ENCODE assay signal across 16 cellular contexts in the genomic region with DNA sequence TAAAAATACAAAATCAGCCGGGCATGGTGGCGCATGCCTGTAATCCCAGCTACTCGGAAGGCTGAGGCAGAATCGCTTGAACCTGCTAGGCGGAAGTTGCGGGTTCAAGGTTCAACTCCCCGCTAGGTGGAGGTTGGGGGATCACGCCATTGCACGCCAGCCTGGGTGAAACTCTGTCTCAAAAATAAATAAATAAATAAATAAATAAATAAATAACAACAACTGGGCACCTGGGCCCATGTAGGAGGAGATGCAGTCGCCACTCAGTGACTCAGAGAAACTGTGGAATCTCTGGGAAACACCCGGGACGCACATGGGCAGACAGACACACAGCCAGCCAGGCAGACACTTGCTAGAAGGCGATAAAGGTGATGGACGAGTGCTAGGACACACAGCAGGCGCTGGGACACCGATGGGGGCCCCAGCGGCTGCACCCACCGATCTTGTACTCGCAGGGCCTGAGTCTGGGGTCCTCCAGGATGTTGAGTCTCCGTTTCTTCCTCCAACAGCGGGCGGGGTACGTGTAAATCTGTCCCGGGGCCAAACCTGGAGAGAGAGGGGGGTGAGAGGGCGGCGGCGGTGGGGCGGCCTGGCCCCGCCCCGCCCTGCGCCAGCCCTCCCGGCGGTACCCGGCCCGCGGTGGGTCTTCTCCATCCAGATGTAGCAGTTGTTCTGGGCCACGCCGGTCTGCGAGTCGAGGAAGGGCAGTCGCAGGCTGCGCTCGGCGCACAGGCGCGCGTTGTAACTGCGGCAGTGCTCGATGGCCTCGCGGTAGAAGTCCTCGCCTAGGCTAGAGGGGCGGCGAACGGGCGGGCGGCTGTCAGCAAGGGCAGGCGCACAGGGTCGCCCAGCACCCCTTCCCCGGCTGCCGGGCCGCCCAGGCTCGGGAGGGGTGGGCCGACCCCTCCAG. TPM values are rescaled to one million over a fixed set of nuclear protein-coding genes. Genes with fewer than 3 reads are reported as not detected.
"Had no signal": no experiment of that assay in that cellular context is flagged by ENCODE, and none has a peak within 500 bp of the region (broad histone marks: within the 10 kb centered on the region; RNA-seq: fewer than 3 reads in every experiment).

No MANE protein-coding gene starts in this region.

- H3K27ac Mint-ChIP-seq: activated CD4-positive, alpha-beta T cell treated with anti-CD3 and anti-CD28 coated beads, Interleukin-2, amount 10 ng/mL, durations not matched to agents 7 days and 5 days; activated naive CD4-positive, alpha-beta T cell treated with anti-CD3 and anti-CD28 coated beads, Interleukin-2, amount 10 ng/mL, durations not matched to agents 7 days and 5 days; activated T-helper 17 cell treated with anti-CD3 and anti-CD28 coated beads, Interleukin-2, amount 50 U/mL, for 72 hours; natural killer cell treated with Interleukin-12 subunit alpha and Interleukin-12 subunit beta and Interleukin-15 and Interleukin-18, amount 100 ng/mL, for 72 hours had no signal

- H3K4me3 Mint-ChIP-seq: activated CD4-positive, alpha-beta T cell treated with anti-CD3 and anti-CD28 coated beads, Interleukin-2, amount 10 ng/mL, durations not matched to agents 7 days and 5 days; activated naive CD4-positive, alpha-beta T cell treated with anti-CD3 and anti-CD28 coated beads, Interleukin-2, amount 10 ng/mL, durations not matched to agents 7 days and 5 days had no signal

- DNase-seq: activated CD4-positive, alpha-beta T cell treated with anti-CD3 and anti-CD28 coated beads, Interleukin-2, amount 10 ng/mL, durations not matched to agents 7 days and 5 days; activated CD4-positive, CD25-positive, alpha-beta regulatory T cell; activated CD8-positive, alpha-beta memory T cell treated with anti-CD3 and anti-CD28 coated beads for 24 hours; activated naive CD4-positive, alpha-beta T cell treated with anti-CD3 and anti-CD28 coated beads, Interleukin-2, amount 10 ng/mL, durations not matched to agents 7 days and 5 days; activated T-cell treated with anti-CD3 and anti-CD28 coated beads for 4 hours; central memory CD4-positive, alpha-beta T cell; cortex of kidney; effector CD8-positive, alpha-beta T cell; left cardiac atrium; tibial artery had no signal

- H3K27ac ChIP-seq: hepatocyte, parathyroid adenoma, skin epidermis, tibial artery had no signal

- H3K4me1 ChIP-seq: parathyroid adenoma had no signal

- H3K79me2 ChIP-seq: hepatocyte, parathyroid adenoma had no signal

- ATAC-seq: activated T-helper 17 cell treated with anti-CD3 and anti-CD28 coated beads, Interleukin-2, amount 50 U/mL, for 72 hours; left cardiac atrium; natural killer cell treated with Interleukin-12 subunit alpha and Interleukin-12 subunit beta and Interleukin-15 and Interleukin-18, amount 100 ng/mL, for 72 hours had no signal

- H3K9me3 ChIP-seq: tibial artery had no signal

- H2AFZ ChIP-seq: hepatocyte, parathyroid adenoma had no signal

- H3K9ac ChIP-seq: parathyroid adenoma had no signal

- H3K9me3 Mint-ChIP-seq: activated CD4-positive, alpha-beta T cell treated with anti-CD3 and anti-CD28 coated beads, Interleukin-2, amount 10 ng/mL, durations not matched to agents 7 days and 5 days; activated naive CD4-positive, alpha-beta T cell treated with anti-CD3 and anti-CD28 coated beads, Interleukin-2, amount 10 ng/mL, durations not matched to agents 7 days and 5 days; activated T-helper 17 cell treated with anti-CD3 and anti-CD28 coated beads, Interleukin-2, amount 50 U/mL, for 72 hours; natural killer cell treated with Interleukin-12 subunit alpha and Interleukin-12 subunit beta and Interleukin-15 and Interleukin-18, amount 100 ng/mL, for 72 hours had no signal

- FAIRE-seq: TTC549 had no signal

- H3K4me3 ChIP-seq: hepatocyte, skin epidermis, tibial artery had no signal

- H3K36me3 ChIP-seq: tibial artery had no signal

- H3K4me2 ChIP-seq: hepatocyte had no signal

RNA-seq across cellular contexts. Expression of a gene that starts 34.0 kb away (rescaled TPM):
- total RNA-seq: activated CD4-positive, alpha-beta T cell treated with anti-CD3 and anti-CD28 coated beads, Interleukin-2, amount 10 ng/mL, durations not matched to agents 7 days and 5 days; activated T-helper 17 cell treated with anti-CD3 and anti-CD28 coated beads, Interleukin-2, amount 50 U/mL, for 72 hours; natural killer cell treated with Interleukin-12 subunit alpha and Interleukin-12 subunit beta and Interleukin-15 and Interleukin-18, amount 100 ng/mL, for 72 hours had no signal
